In the genomic region with DNA sequence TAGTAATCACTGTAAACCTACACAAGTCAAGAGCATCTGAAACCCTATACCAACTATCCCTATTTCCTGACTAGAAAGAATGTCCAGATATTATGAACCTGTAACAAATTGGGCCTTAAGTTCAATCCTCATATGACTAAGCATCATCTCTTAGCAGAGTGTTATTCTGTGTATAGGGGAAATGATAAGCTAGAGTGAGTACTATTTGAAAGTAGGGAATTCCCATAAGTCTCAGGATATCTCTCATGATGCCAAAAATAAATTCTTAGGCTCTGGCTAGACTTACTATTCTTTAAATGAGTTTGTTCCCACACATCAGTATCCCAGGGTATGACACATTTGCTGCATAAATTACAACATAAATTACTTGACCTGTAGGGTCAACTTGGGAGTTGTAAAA, we compare ENCODE assay signal across 12 cellular contexts. TPM values are rescaled to one million over a fixed set of nuclear protein-coding genes. Genes with fewer than 3 reads are reported as not detected.
DNase-seq lines count a peak whose midpoint lies in the region; ATAC-seq and TF ChIP-seq lines count a peak whose summit lies in the region.
"Had no signal": no experiment of that assay in that cellular context is flagged by ENCODE, and none has a peak within 500 bp of the region (broad histone marks: within the 10 kb centered on the region; RNA-seq: fewer than 3 reads in every experiment).

No MANE protein-coding gene starts in this region.

- no peaks in the 10 kb centered on the region for H3F3A ChIP-seq in smooth muscle cell (ENCODE audit: low read depth)

- H3K4me3 Mint-ChIP-seq in Calu3 (ENCODE audit: low read depth, unreplicated experiment) (no peak overlapping the region), nephron progenitor cell (no peak overlapping the region)
- H3K4me3 Mint-ChIP-seq: CD4-positive, alpha-beta T cell had no signal

- H3K27me3 Mint-ChIP-seq in Calu3 (ENCODE audit: unreplicated experiment) (no peaks in the 10 kb centered on the region), nephron progenitor cell (ENCODE audit: low read depth, poor library complexity) (no peaks in the 10 kb centered on the region)
- H3K27me3 Mint-ChIP-seq: CD4-positive, alpha-beta T cell had no signal

- peak; percentile 68 for ATAC-seq in GM21360 (IDR thresholded peaks at IDR 0.05; ENCODE audit: unreplicated experiment)
- peak; percentile 55 for ATAC-seq in HG03457 (IDR thresholded peaks at IDR 0.05; ENCODE audit: unreplicated experiment)
- ATAC-seq in HG03460 (IDR thresholded peaks at IDR 0.05; ENCODE audit: unreplicated experiment), result no peak

- no peak overlapping the region for H3K27ac Mint-ChIP-seq in Calu3 (ENCODE audit: unreplicated experiment)
- no peak overlapping the region for H3K27ac Mint-ChIP-seq in nephron progenitor cell
- H3K27ac Mint-ChIP-seq: CD4-positive, alpha-beta T cell had no signal

- CTCF ChIA-PET in Calu3 (lab: Charles Lee), result interaction anchor here (0.6 kb wide), 2 partner anchors 60 to 126 kb away, joined by 3 to 4 read pairs; no protein-coding TSS in a partner anchor

- H3K4me3 ChIP-seq in fibroblast of pulmonary artery (replicated peaks; ENCODE audit: low read depth, low read length), result no peak overlapping the region
- no peak overlapping the region for H3K4me3 ChIP-seq in smooth muscle cell
- H3K4me3 ChIP-seq: tibial nerve had no signal

- TF ChIP-seq CTCF in GM13976 (IDR thresholded peaks at IDR 0.05; ENCODE audit: borderline replicate concordance, control extremely low read depth, extremely low read depth, insufficient read depth, missing control alignments) (no peak), fibroblast of pulmonary artery (IDR thresholded peaks at IDR 0.05; ENCODE audit: low read length, missing control alignments) (no peak), Calu3 (IDR thresholded peaks at IDR 0.05; ENCODE audit: unreplicated experiment) (no peak), smooth muscle cell (IDR thresholded peaks at IDR 0.05; ENCODE audit: borderline replicate concordance, insufficient read depth, poor library complexity, severe bottlenecking) (no peak), nephron progenitor cell (IDR thresholded peaks at IDR 0.05) (no peak)

- no TSS peak for BruUV-seq in Calu3 (replicated peaks; lab: Mats Ljungman, UMichigan)

- H3K4me1 Mint-ChIP-seq in Calu3 (ENCODE audit: low read depth, unreplicated experiment) (no peaks in the 10 kb centered on the region), nephron progenitor cell (no peaks in the 10 kb centered on the region)

- peaks cover 67% of the 10 kb centered on the region for H3K36me3 ChIP-seq in smooth muscle cell (ENCODE audit: low read depth)

- H3K4me2 ChIP-seq in smooth muscle cell, result no peak overlapping the region

- in situ Hi-C loops in GM13976 (cut with MboI; ENCODE audit: low sequenced_read_pairs, unreplicated experiment), result no loop called here

- DNase-seq in GM13976 (ENCODE audit: low spot score), result peak; percentile 26
- DNase-seq in fibroblast of pulmonary artery (ENCODE audit: low read depth), result peak; percentile 61
- no peak for DNase-seq in Calu3
- DNase-seq in smooth muscle cell (lab: John Stamatoyannopoulos, UW; ENCODE audit: unreplicated experiment), result no peak
- no peak for DNase-seq in nephron progenitor cell
- DNase-seq: CD4-positive, alpha-beta T cell; NCI-H524 treated with DMSO at 0.1 percent for 48 hours; small intestine had no signal

- no peaks in the 10 kb centered on the region for H3K4me1 ChIP-seq in smooth muscle cell (ENCODE audit: low read depth)
- H3K4me1 ChIP-seq: tibial nerve had no signal

- H3K79me2 ChIP-seq in smooth muscle cell (ENCODE audit: low read depth), result no peaks in the 10 kb centered on the region

- no peak overlapping the region for H2AFZ ChIP-seq in smooth muscle cell (ENCODE audit: low read depth)

- H3K36me3 Mint-ChIP-seq in Calu3 (ENCODE audit: insufficient read depth, unreplicated experiment) (peaks cover 59% of the 10 kb centered on the region), nephron progenitor cell (ENCODE audit: low read depth) (peaks cover 58% of the 10 kb centered on the region)

- H3K9ac ChIP-seq in smooth muscle cell (ENCODE audit: low read depth), result no peak overlapping the region

- H3K27ac ChIP-seq in smooth muscle cell (ENCODE audit: low read depth), result no peak overlapping the region
- H3K27ac ChIP-seq: tibial nerve had no signal

- H4K20me1 ChIP-seq in smooth muscle cell (ENCODE audit: low read depth), result peaks cover 16% of the 10 kb centered on the region

- intact Hi-C loops in Calu3 (cut with micrococcal nuclease; ENCODE audit: unreplicated experiment), result no loop called here

- H3K9me3 Mint-ChIP-seq in Calu3 (ENCODE audit: low read depth, unreplicated experiment) (no peaks in the 10 kb centered on the region), nephron progenitor cell (no peaks in the 10 kb centered on the region)
- H3K9me3 Mint-ChIP-seq: CD4-positive, alpha-beta T cell had no signal

- H3K27me3 ChIP-seq in smooth muscle cell (ENCODE audit: low read depth), result no peaks in the 10 kb centered on the region
- H3K27me3 ChIP-seq: tibial nerve had no signal

- H3K9me3 ChIP-seq in smooth muscle cell (replicated peaks; ENCODE audit: low read depth), result no peaks in the 10 kb centered on the region
- H3K9me3 ChIP-seq: tibial nerve had no signal

RNA-seq across cellular contexts. Expression of a gene that starts 15.3 kb away (rescaled TPM):
- 76.2 and 88.0 TPM in 2 replicates for total RNA-seq in Calu3 (2022)
- total RNA-seq in smooth muscle cell, result 66.2 and 79.7 TPM in 2 replicates
- polyA plus RNA-seq in smooth muscle cell, result 85.8 and 98.9 TPM in 2 replicates

RNA-seq across cellular contexts. Expression of a gene that starts 15.5 kb away (rescaled TPM):
- total RNA-seq in Calu3 (2022) (135 and 146 TPM in 2 replicates), smooth muscle cell (168 and 171 TPM in 2 replicates)
- polyA plus RNA-seq in smooth muscle cell, result 109 and 115 TPM in 2 replicates

RNA-seq across cellular contexts. Expression of a gene that starts 26.4 kb away (rescaled TPM):
- total RNA-seq in Calu3 (2022), result 148 and 158 TPM in 2 replicates
- 62.1 and 66.5 TPM in 2 replicates for total RNA-seq in smooth muscle cell
- polyA plus RNA-seq in smooth muscle cell, result 75.0 and 76.6 TPM in 2 replicates

Comparison
In these comparisons a context has a peak if more than half of its experiments do, and no peak if none do; other contexts are left out.
1. DNase-seq: peak in GM13976 (single experiment) and fibroblast of pulmonary artery (single experiment); none in Calu3 (single experiment), smooth muscle cell (single experiment) and nephron progenitor cell (single experiment).